In genomic region chr2:148007219-148007900, GRCh38 we compare ENCODE assay signal across 11 cellular contexts.
"Had no signal": no experiment of that assay in that cellular context is flagged by ENCODE, and none has a peak within 500 bp of the region (broad histone marks: within the 10 kb centered on the region; RNA-seq: fewer than 3 reads in every experiment).

No MANE protein-coding gene starts in this region.

- DNase-seq: H9, HCEC 1CT, HFFc6, IMR-90, Karpas-422, KBM-7 had no signal

- FAIRE-seq: H1, H54 had no signal

- H3K27ac Mint-ChIP-seq: GM23338, HFFc6 had no signal

- H3K27ac ChIP-seq: HL-60, KMS-11 had no signal

- H3K4me3 Mint-ChIP-seq: GM23338, H9, HFFc6 had no signal

- H3K4me3 ChIP-seq: GM23338 had no signal

- H3K4me2 ChIP-seq: GM23338, KMS-11 had no signal
